ENCODE assay signal across 17 cellular contexts in genomic region chr6:109448615-109449014, GRCh38. TPM values are rescaled to one million over a fixed set of nuclear protein-coding genes. Genes with fewer than 3 reads are reported as not detected.
DNase-seq lines count a peak whose midpoint lies in the region; ATAC-seq lines count a peak whose summit lies in the region.
"Had no signal": no experiment of that assay in that cellular context is flagged by ENCODE, and none has a peak within 500 bp of the region (broad histone marks: within the 10 kb centered on the region; RNA-seq: fewer than 3 reads in every experiment).

No MANE protein-coding gene starts in this region.

- H3K36me3 ChIP-seq in H7 (replicated peaks; ENCODE audit: control insufficient read depth, insufficient read depth, low read length), result peaks cover 34% of the 10 kb centered on the region

- DNase-seq in activated CD4-positive, alpha-beta T cell treated with anti-CD3 and anti-CD28 coated beads, Interleukin-2, amount 10 ng/mL, durations not matched to agents 7 days and 5 days, result no peak
- no peak for DNase-seq in activated CD4-positive, alpha-beta T cell treated with anti-CD3 and anti-CD28 coated beads for 1 hour
- DNase-seq in H7, result peak; percentile 55
- DNase-seq in ecto neural progenitor cell (ENCODE audit: low spot score), result peak; percentile 41
- DNase-seq in stimulated activated effector memory CD8-positive, alpha-beta T cell treated with anti-CD3 and anti-CD28 coated beads, Interleukin-12 subunit alpha, Interleukin-12 subunit beta, amount 100 ng/mL, for 72 hours (ENCODE audit: low spot score in 2 of 2), result no peak
- no peak for DNase-seq in middle frontal gyrus (ENCODE audit: extremely low spot score, low spot score)
- DNase-seq in NCI-H2196 treated with DMSO at 0.1 percent for 48 hours (lab: John Stamatoyannopoulos, UW; ENCODE audit: unreplicated experiment), result no peak
- DNase-seq in NOMO-1 (lab: John Stamatoyannopoulos, UW; ENCODE audit: unreplicated experiment in 2 of 2), result no peak
- DNase-seq: activated T-cell treated with anti-CD3 and anti-CD28 coated beads, Interleukin-2, amount 50 U/mL, for 4 hours; COR-L47; left cardiac atrium; NCI-H1436 treated with DMSO at 0.1 percent for 48 hours; NCI-H226; psoas muscle; stimulated activated naive CD4-positive, alpha-beta T cell had no signal

- peak overlapping the region; percentile 57 for H3K27ac Mint-ChIP-seq in activated CD4-positive, alpha-beta T cell treated with anti-CD3 and anti-CD28 coated beads, Interleukin-2, amount 10 ng/mL, durations not matched to agents 7 days and 5 days
- peak overlapping the region; percentile 87 for H3K27ac Mint-ChIP-seq in stimulated activated effector memory CD8-positive, alpha-beta T cell treated with anti-CD3 and anti-CD28 coated beads, Interleukin-12 subunit alpha, Interleukin-12 subunit beta, amount 100 ng/mL, for 72 hours
- H3K27ac Mint-ChIP-seq: GM23338 had no signal

- peaks cover 3% of the 10 kb centered on the region for H3K9me3 Mint-ChIP-seq in activated CD4-positive, alpha-beta T cell treated with anti-CD3 and anti-CD28 coated beads, Interleukin-2, amount 10 ng/mL, durations not matched to agents 7 days and 5 days
- no peaks in the 10 kb centered on the region for H3K9me3 Mint-ChIP-seq in stimulated activated effector memory CD8-positive, alpha-beta T cell treated with anti-CD3 and anti-CD28 coated beads, Interleukin-12 subunit alpha, Interleukin-12 subunit beta, amount 100 ng/mL, for 72 hours
- H3K9me3 Mint-ChIP-seq: activated T-cell treated with anti-CD3 and anti-CD28 coated beads, Interleukin-2, amount 50 U/mL, for 4 hours; GM23338 had no signal

- peaks cover 46% of the 10 kb centered on the region for H3K36me3 Mint-ChIP-seq in activated CD4-positive, alpha-beta T cell treated with anti-CD3 and anti-CD28 coated beads, Interleukin-2, amount 10 ng/mL, durations not matched to agents 7 days and 5 days (ENCODE audit: low read depth)
- peaks cover 43% of the 10 kb centered on the region for H3K36me3 Mint-ChIP-seq in stimulated activated effector memory CD8-positive, alpha-beta T cell treated with anti-CD3 and anti-CD28 coated beads, Interleukin-12 subunit alpha, Interleukin-12 subunit beta, amount 100 ng/mL, for 72 hours

- POLR2A ChIA-PET in activated CD4-positive, alpha-beta T cell treated with anti-CD3 and anti-CD28 coated beads, Interleukin-2, amount 10 ng/mL, durations not matched to agents 7 days and 5 days (lab: Charles Lee), result no interaction called here

- CTCF ChIA-PET in activated CD4-positive, alpha-beta T cell treated with anti-CD3 and anti-CD28 coated beads, Interleukin-2, amount 10 ng/mL, durations not matched to agents 7 days and 5 days (lab: Charles Lee), result interaction anchor here (0.5 to 9.1 kb wide), 6 partner anchors 7 to 1510 kb away, joined by 3 to 81 read pairs (median 3); partner anchors contain the start of genes GTF3C6 and MICAL1

- no peak for ATAC-seq in stimulated activated effector memory CD8-positive, alpha-beta T cell treated with anti-CD3 and anti-CD28 coated beads, Interleukin-12 subunit alpha, Interleukin-12 subunit beta, amount 100 ng/mL, for 72 hours
- ATAC-seq: activated T-cell treated with anti-CD3 and anti-CD28 coated beads, Interleukin-2, amount 50 U/mL, for 4 hours; left cardiac atrium had no signal

- H3K4me3 ChIP-seq in H7 (ENCODE audit: insufficient read depth, low read depth, low read length), result no peak overlapping the region
- H3K4me3 ChIP-seq: GM23338, psoas muscle, upper lobe of left lung had no signal

- H3K27me3 ChIP-seq in H7 (ENCODE audit: control insufficient read depth, insufficient read depth, low read length), result no peaks in the 10 kb centered on the region
- H3K27me3 ChIP-seq: upper lobe of left lung had no signal

- no peak overlapping the region for H3K4me3 Mint-ChIP-seq in activated CD4-positive, alpha-beta T cell treated with anti-CD3 and anti-CD28 coated beads, Interleukin-2, amount 10 ng/mL, durations not matched to agents 7 days and 5 days
- H3K4me3 Mint-ChIP-seq in stimulated activated effector memory CD8-positive, alpha-beta T cell treated with anti-CD3 and anti-CD28 coated beads, Interleukin-12 subunit alpha, Interleukin-12 subunit beta, amount 100 ng/mL, for 72 hours, result no peak overlapping the region
- H3K4me3 Mint-ChIP-seq: activated T-cell treated with anti-CD3 and anti-CD28 coated beads, Interleukin-2, amount 50 U/mL, for 4 hours; GM23338 had no signal

- H3K4me1 Mint-ChIP-seq in activated CD4-positive, alpha-beta T cell treated with anti-CD3 and anti-CD28 coated beads, Interleukin-2, amount 10 ng/mL, durations not matched to agents 7 days and 5 days, result peaks cover 45% of the 10 kb centered on the region
- peaks cover 41% of the 10 kb centered on the region for H3K4me1 Mint-ChIP-seq in stimulated activated effector memory CD8-positive, alpha-beta T cell treated with anti-CD3 and anti-CD28 coated beads, Interleukin-12 subunit alpha, Interleukin-12 subunit beta, amount 100 ng/mL, for 72 hours

- H3K27me3 Mint-ChIP-seq in activated CD4-positive, alpha-beta T cell treated with anti-CD3 and anti-CD28 coated beads, Interleukin-2, amount 10 ng/mL, durations not matched to agents 7 days and 5 days, result no peaks in the 10 kb centered on the region

RNA-seq across cellular contexts. Expression of gene MICAL1, which starts 7.0 kb away (rescaled TPM):
- 10 to 100 TPM; 93.1 to 98.3 TPM for total RNA-seq in activated CD4-positive, alpha-beta T cell treated with anti-CD3 and anti-CD28 coated beads, Interleukin-2, amount 10 ng/mL, durations not matched to agents 7 days and 5 days
- 45.1 and 56.9 TPM in 2 replicates for total RNA-seq in H7 (2014; rRNA removed; shearing (Covaris generic))

RNA-seq across cellular contexts. Expression of gene SMPD2, which starts 8.1 kb away (rescaled TPM):
- 10 to 100 TPM; 13.0 to 14.0 TPM for total RNA-seq in activated CD4-positive, alpha-beta T cell treated with anti-CD3 and anti-CD28 coated beads, Interleukin-2, amount 10 ng/mL, durations not matched to agents 7 days and 5 days
- 11.3 and 13.2 TPM in 2 replicates for total RNA-seq in H7 (2014; rRNA removed; shearing (Covaris generic))

RNA-seq across cellular contexts. Expression of gene PPIL6, which starts 8.2 kb away (rescaled TPM):
- under 1 TPM; 0.17 to 0.22 TPM for total RNA-seq in activated CD4-positive, alpha-beta T cell treated with anti-CD3 and anti-CD28 coated beads, Interleukin-2, amount 10 ng/mL, durations not matched to agents 7 days and 5 days
- 0.35 TPM in 1 of 2 replicates, not detected in the other for total RNA-seq in H7 (2014; rRNA removed; shearing (Covaris generic))

RNA-seq across cellular contexts. Expression of gene ZBTB24, which starts 34.4 kb away (rescaled TPM):
- total RNA-seq in activated CD4-positive, alpha-beta T cell treated with anti-CD3 and anti-CD28 coated beads, Interleukin-2, amount 10 ng/mL, durations not matched to agents 7 days and 5 days, result 10 to 100 TPM; 17.6 to 19.1 TPM
- 17.8 and 18.1 TPM in 2 replicates for total RNA-seq in H7 (2014; rRNA removed; shearing (Covaris generic))

Comparison
In these comparisons a context has a peak if more than half of its experiments do, and no peak if none do; other contexts are left out.
1. DNase-seq: peak in H7 (single experiment) and ecto neural progenitor cell (single experiment); none in activated CD4-positive, alpha-beta T cell treated with anti-CD3 and anti-CD28 coated beads, Interleukin-2, amount 10 ng/mL, durations not matched to agents 7 days and 5 days (single experiment), activated CD4-positive, alpha-beta T cell treated with anti-CD3 and anti-CD28 coated beads for 1 hour (single experiment), stimulated activated effector memory CD8-positive, alpha-beta T cell treated with anti-CD3 and anti-CD28 coated beads, Interleukin-12 subunit alpha, Interleukin-12 subunit beta, amount 100 ng/mL, for 72 hours (0 of 2), middle frontal gyrus (single experiment), NCI-H2196 treated with DMSO at 0.1 percent for 48 hours (single experiment) and NOMO-1 (0 of 2).